22 cellular contexts compared by ENCODE assay signal in genomic region chr2:160889439-160889838, GRCh38.
DNase-seq lines count a peak whose midpoint lies in the region; ATAC-seq, FAIRE-seq and TF ChIP-seq lines count a peak whose summit lies in the region.
"Had no signal": no experiment of that assay in that cellular context is flagged by ENCODE, and none has a peak within 500 bp of the region (broad histone marks: within the 10 kb centered on the region; RNA-seq: fewer than 3 reads in every experiment).

No MANE protein-coding gene starts in this region.

- no peak overlapping the region for H4K91ac ChIP-seq in H1 (replicated peaks; ENCODE audit: insufficient read length, low read length)

- H2AFZ ChIP-seq in GM23338, result 0 out of 2 replicates have a peak overlapping the region, but pooled peaks have one; percentile 23
- H2AFZ ChIP-seq in H1 (ENCODE audit: low read length), result 0 out of 2 replicates have a peak overlapping the region, but pooled peaks have one; percentile 52

- H2BK15ac ChIP-seq in H1 (ENCODE audit: low read length), result no peak overlapping the region

- H4K8ac ChIP-seq in H1 (ENCODE audit: extremely low read depth, insufficient read depth, low read length), result no peak overlapping the region

- H2BK20ac ChIP-seq in H1 (ENCODE audit: low read length), result no peak overlapping the region

- H3K27ac Mint-ChIP-seq in GM23338, result no peak overlapping the region
- H3K27ac Mint-ChIP-seq: B cell; CD4-positive, alpha-beta T cell; CD8-positive, alpha-beta T cell had no signal

- H2BK12ac ChIP-seq in H1 (ENCODE audit: low read depth, low read length), result no peak overlapping the region

- 89% methylated on average over 2 of the region's 2 CpGs; no CpG with 5 or more reads in 1 of the 2 experiments for WGBS in H1 (ENCODE audit: extremely low coverage in 1 of 2, insufficient coverage in 1 of 2, insufficient read length in 1 of 2, insufficient replicate concordance in 2 of 2, low coverage in 1 of 2, low lambda C conversion rate in 2 of 2, missing lambda C conversion rate in 1 of 2), 2 experiments

- no peak overlapping the region for H2BK120ac ChIP-seq in H1 (replicated peaks; ENCODE audit: low read depth, low read length)

- H3K23ac ChIP-seq in H1 (ENCODE audit: insufficient read length), result no peak overlapping the region

- no peak overlapping the region for H3K56ac ChIP-seq in H1 (replicated peaks; ENCODE audit: insufficient read length, low read depth, low read length)

- no peak for TF ChIP-seq EP300 in H1 (IDR thresholded peaks at IDR 0.05; ENCODE audit: borderline replicate concordance in 1 of 2, low read depth in 2 of 2, low read length in 2 of 2)

- H4K5ac ChIP-seq in H1 (ENCODE audit: insufficient read length, low read depth, low read length), result no peak overlapping the region

- DNase-seq in GM23338 (ENCODE audit: low spot score) (no peak), H1 (ENCODE audit: low read depth in 1 of 2, low spot score in 2 of 2) (no peak), lower lobe of right lung (no peak), upper lobe of right lung (no peak), dermis blood vessel endothelial cell (no peak), Right ventricle myocardium inferior (ENCODE audit: missing footprints) (no peak)
- DNase-seq: AML-193; Caco-2; Calu3; CD4-positive, alpha-beta T cell; CD8-positive, alpha-beta T cell; DMS79 treated with DMSO at 0.1 percent for 48 hours; GF-D8 had no signal

- no peaks in the 10 kb centered on the region for H3K79me2 ChIP-seq in GM23338 (replicated peaks; ENCODE audit: insufficient read depth)
- H3K79me2 ChIP-seq in H1 (ENCODE audit: control insufficient read depth in 1 of 2, insufficient read depth in 2 of 2, low read length in 2 of 2), result no peaks in the 10 kb centered on the region

- intact Hi-C loops in lower lobe of right lung (cut with DNase I), result no loop called here
- intact Hi-C loops in upper lobe of right lung (cut with DNase I), result no loop called here
- intact Hi-C loops in Right ventricle myocardium inferior (cut with DNase I), result no loop called here

- H3K27ac ChIP-seq in GM23338 (ENCODE audit: low read depth) (no peak overlapping the region), H1 (ENCODE audit: low read depth, low read length) (no peak overlapping the region), lower lobe of right lung (no peak overlapping the region), upper lobe of right lung (no peak overlapping the region)
- H3K27ac ChIP-seq: 22Rv1; A549; BLaER1 treated with 17β-estradiol and CSF1 and Interleukin-3, amounts not matched to agents 10 nM and 100 nM; C4-2B had no signal

- TF ChIP-seq CTCF in GM23338 (conservative IDR thresholded peaks at IDR 0.05; ENCODE audit: low read depth in 2 of 2), result no peak
- TF ChIP-seq CTCF in H1 (IDR thresholded peaks at IDR 0.05; ENCODE audit: control extremely low read depth in 1 of 3, insufficient read depth in 1 of 3, low read depth in 1 of 3, low read length in 3 of 3), result no peak
- no peak for TF ChIP-seq CTCF in lower lobe of right lung (IDR thresholded peaks at IDR 0.05)
- TF ChIP-seq CTCF in upper lobe of right lung (IDR thresholded peaks at IDR 0.05), result no peak

- H3K4me3 Mint-ChIP-seq in GM23338, result no peak overlapping the region
- H3K4me3 Mint-ChIP-seq: B cell; CD4-positive, alpha-beta T cell; CD8-positive, alpha-beta T cell had no signal

- H2AK5ac ChIP-seq in H1 (ENCODE audit: low read depth, low read length), result no peak overlapping the region

- H3K36me3 Mint-ChIP-seq in GM23338 (ENCODE audit: low read depth), result no peaks in the 10 kb centered on the region
- H3K36me3 Mint-ChIP-seq: CD8-positive, alpha-beta T cell had no signal

- H3K27me3 ChIP-seq in GM23338 (ENCODE audit: insufficient read depth) (no peaks in the 10 kb centered on the region), H1 (replicated peaks in 1 of 4; ENCODE audit: control insufficient read depth in 3 of 4, extremely low read depth in 1 of 4, insufficient read depth in 3 of 4, low read length in 3 of 4) (no peaks in the 10 kb centered on the region), lower lobe of right lung (ENCODE audit: low read depth) (no peaks in the 10 kb centered on the region), upper lobe of right lung (no peaks in the 10 kb centered on the region)
- H3K27me3 ChIP-seq: BLaER1 treated with 17β-estradiol and CSF1 and Interleukin-3, amounts not matched to agents 10 nM and 100 nM had no signal

- no peaks in the 10 kb centered on the region for H3K9me3 Mint-ChIP-seq in GM23338
- H3K9me3 Mint-ChIP-seq: CD4-positive, alpha-beta T cell; CD8-positive, alpha-beta T cell had no signal

- TF ChIP-seq RAD21 in H1 (IDR thresholded peaks at IDR 0.05 in 1 of 2, conservative IDR thresholded peaks at IDR 0.05 in 1 of 2; ENCODE audit: low read depth in 2 of 2, low read length in 2 of 2), result no peak

- H3K4me3 ChIP-seq in GM23338 (no peak overlapping the region), H1 (ENCODE audit: extremely low read depth in 1 of 4, insufficient read depth in 2 of 4, low read depth in 3 of 4, low read length in 4 of 4) (no peak overlapping the region), lower lobe of right lung (no peak overlapping the region), upper lobe of right lung (no peak overlapping the region)
- H3K4me3 ChIP-seq: A549; BLaER1 treated with 17β-estradiol and CSF1 and Interleukin-3, amounts not matched to agents 10 nM and 100 nM had no signal

- H3K79me1 ChIP-seq in H1 (ENCODE audit: low read depth, low read length), result no peaks in the 10 kb centered on the region

- H3K23me2 ChIP-seq in H1 (ENCODE audit: low read depth, low read length), result no peaks in the 10 kb centered on the region

- no peak overlapping the region for H2BK5ac ChIP-seq in H1 (ENCODE audit: low read depth, low read length)

- POLR2A ChIA-PET in H1 (lab: Charles Lee; ENCODE audit: partially characterized antibody), result no interaction called here

- ATAC-seq in GM23338, result no peak
- peak; percentile 35 to 89 for ATAC-seq in lower lobe of right lung
- ATAC-seq in upper lobe of right lung, result peak; percentile 85
- ATAC-seq in GM19324 (IDR thresholded peaks at IDR 0.05; ENCODE audit: low FRiP score, unreplicated experiment), result no peak
- no peak for ATAC-seq in Right ventricle myocardium inferior
- ATAC-seq: A549; CD8-positive, alpha-beta T cell had no signal

- no peak for FAIRE-seq in H1 (lab: Jason Lieb, UNC)
- FAIRE-seq: A549, D721Med, G401.6, GM12891 had no signal

- no peak overlapping the region for H3K14ac ChIP-seq in H1 (ENCODE audit: insufficient read length)

- H3K4ac ChIP-seq in H1 (replicated peaks; ENCODE audit: insufficient read length, low read depth, low read length), result no peak overlapping the region

- no peaks in the 10 kb centered on the region for H3F3A ChIP-seq in GM23338 (replicated peaks; ENCODE audit: low read depth)

- H3K4me2 ChIP-seq in GM23338 (no peak overlapping the region), H1 (ENCODE audit: insufficient read depth in 1 of 2, low read depth in 2 of 2, low read length in 2 of 2) (no peak overlapping the region)
- H3K4me2 ChIP-seq: A549 had no signal

- peaks cover under 1% of the 10 kb centered on the region for H3K27me3 Mint-ChIP-seq in GM23338 (ENCODE audit: insufficient read depth, low read depth, poor library complexity)
- H3K27me3 Mint-ChIP-seq: B cell; CD4-positive, alpha-beta T cell had no signal

- no peaks in the 10 kb centered on the region for H4K20me1 ChIP-seq in GM23338 (replicated peaks; ENCODE audit: insufficient read depth)
- no peaks in the 10 kb centered on the region for H4K20me1 ChIP-seq in H1 (replicated peaks in 1 of 2; ENCODE audit: control insufficient read depth in 1 of 2, insufficient read depth in 2 of 2, low read length in 2 of 2)
- H4K20me1 ChIP-seq: BLaER1 treated with 17β-estradiol and CSF1 and Interleukin-3, amounts not matched to agents 10 nM and 100 nM had no signal

- H3K9ac ChIP-seq in H1 (replicated peaks in 1 of 4; ENCODE audit: extremely low read depth in 1 of 4, low read depth in 3 of 4, low read length in 3 of 4), result no peak overlapping the region
- H3K9ac ChIP-seq: BLaER1 treated with 17β-estradiol and CSF1 and Interleukin-3, amounts not matched to agents 10 nM and 100 nM had no signal

- H3K4me1 ChIP-seq in GM23338 (ENCODE audit: insufficient read depth) (no peaks in the 10 kb centered on the region), H1 (replicated peaks in 1 of 4; ENCODE audit: control insufficient read depth in 3 of 4, insufficient read depth in 4 of 4, low read length in 3 of 4) (no peaks in the 10 kb centered on the region), lower lobe of right lung (no peaks in the 10 kb centered on the region), upper lobe of right lung (no peaks in the 10 kb centered on the region)
- H3K4me1 ChIP-seq: A549, Caco-2 had no signal

- CTCF ChIA-PET in H1 (lab: Charles Lee; ENCODE audit: partially characterized antibody), result interaction anchor here (0.9 to 1.8 kb wide), 3 partner anchors 22 to 29 kb away, joined by 3 to 6 read pairs (median 3); no protein-coding TSS in a partner anchor

- no peak for TF ChIP-seq POLR2A in H1 (IDR thresholded peaks at IDR 0.05; ENCODE audit: control extremely low read depth in 1 of 2, low read depth in 2 of 2, low read length in 2 of 2)

- H3K18ac ChIP-seq in H1 (ENCODE audit: extremely low read depth, low read length), result no peak overlapping the region

- H3K36me3 ChIP-seq in GM23338 (ENCODE audit: insufficient read depth), result no peaks in the 10 kb centered on the region
- no peaks in the 10 kb centered on the region for H3K36me3 ChIP-seq in H1 (ENCODE audit: control insufficient read depth in 2 of 4, insufficient read depth in 4 of 4, low read length in 3 of 4)
- no peaks in the 10 kb centered on the region for H3K36me3 ChIP-seq in lower lobe of right lung
- no peaks in the 10 kb centered on the region for H3K36me3 ChIP-seq in upper lobe of right lung
- H3K36me3 ChIP-seq: BLaER1 treated with 17β-estradiol and CSF1 and Interleukin-3, amounts not matched to agents 10 nM and 100 nM had no signal

- no peaks in the 10 kb centered on the region for H3K4me1 Mint-ChIP-seq in GM23338
- H3K4me1 Mint-ChIP-seq: B cell had no signal

- H3K9me3 ChIP-seq in H1 (ENCODE audit: insufficient read depth in 2 of 2, low read depth in 1 of 2, low read length in 1 of 2) (no peaks in the 10 kb centered on the region), lower lobe of right lung (no peaks in the 10 kb centered on the region), upper lobe of right lung (no peaks in the 10 kb centered on the region)
- H3K9me3 ChIP-seq: A549, Caco-2 had no signal

- peaks cover 11% of the 10 kb centered on the region; the same call in 1 of the 2 replicates for H3K9me2 ChIP-seq in GM23338 (ENCODE audit: insufficient read depth)

TF ChIP-seq in GM23338, 12 proteins besides CTCF, POLR2A, EP300 and RAD21 (continues in another document):
- no peak for TF ChIP-seq NANOG (IDR thresholded peaks at IDR 0.05; ENCODE audit: borderline replicate concordance)

TF ChIP-seq in H1, 55 proteins besides CTCF, POLR2A, EP300 and RAD21:
- no peak for TF ChIP-seq SP4 (IDR thresholded peaks at IDR 0.05; ENCODE audit: low read length)
- TF ChIP-seq BACH1 (IDR thresholded peaks at IDR 0.05; ENCODE audit: low read length), result no peak

Comparison
In these comparisons a context has a peak if more than half of its experiments do, and no peak if none do; other contexts are left out.
1. ATAC-seq: peak in lower lobe of right lung (2 of 2) and upper lobe of right lung (single experiment); none in GM23338 (single experiment), GM19324 (single experiment) and Right ventricle myocardium inferior (single experiment).